Comparison of ENCODE assay signal across 22 cellular contexts in the genomic region with DNA sequence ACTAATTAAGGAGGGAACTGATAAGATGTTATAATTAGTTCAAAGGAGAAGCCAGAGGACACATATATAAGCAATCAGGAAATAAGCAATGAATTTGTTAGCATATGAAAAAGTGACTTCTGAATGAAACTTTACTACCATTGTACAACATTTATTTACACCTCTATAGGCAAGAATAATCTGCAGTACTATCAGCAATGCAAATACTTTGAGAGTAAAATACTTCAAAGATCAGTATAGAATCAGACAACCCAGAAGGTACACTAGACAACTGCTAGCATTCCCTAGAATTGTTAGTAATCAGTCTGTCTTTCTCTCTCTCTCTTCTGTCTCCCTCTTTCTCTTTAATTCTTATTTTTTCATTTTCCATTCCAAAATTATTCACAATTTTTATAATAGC.
DNase-seq lines count a peak whose midpoint lies in the region; TF ChIP-seq lines count a peak whose summit lies in the region.
"Had no signal": no experiment of that assay in that cellular context is flagged by ENCODE, and none has a peak within 500 bp of the region (broad histone marks: within the 10 kb centered on the region; RNA-seq: fewer than 3 reads in every experiment).

No MANE protein-coding gene starts in this region.

- CTCF ChIA-PET in HEK293 (lab: Yijun Ruan, JAX), result interaction anchor here (0.6 kb wide), 1 partner anchor 27 kb away, joined by 3 read pairs; no protein-coding TSS in a partner anchor

- no peaks in the 10 kb centered on the region for H3K36me3 ChIP-seq in HEK293 (ENCODE audit: control insufficient read depth in 2 of 2, insufficient read depth in 1 of 2, low read length in 2 of 2)
- no peaks in the 10 kb centered on the region for H3K36me3 ChIP-seq in SU-DHL-6 (ENCODE audit: low read length)
- no peaks in the 10 kb centered on the region for H3K36me3 ChIP-seq in thyroid gland
- no peaks in the 10 kb centered on the region for H3K36me3 ChIP-seq in MM.1S (replicated peaks; ENCODE audit: insufficient read depth, low read length)
- H3K36me3 ChIP-seq: BLaER1 treated with 17β-estradiol and CSF1 and Interleukin-3, amounts not matched to agents 10 nM and 100 nM had no signal

- TF ChIP-seq CTCF in HEK293 (tag by site-specific recombination; IDR thresholded peaks at IDR 0.05) (no peak), SU-DHL-6 (IDR thresholded peaks at IDR 0.05; ENCODE audit: insufficient read depth, low read length, poor library complexity, severe bottlenecking) (no peak), thyroid gland (IDR thresholded peaks at IDR 0.05) (no peak), MM.1S (IDR thresholded peaks at IDR 0.05; ENCODE audit: low read length) (no peak)

- H3K4me2 ChIP-seq in SU-DHL-6 (ENCODE audit: low read depth, low read length, poor library complexity, severe bottlenecking), result no peak overlapping the region
- no peak overlapping the region for H3K4me2 ChIP-seq in MM.1S (ENCODE audit: low read depth, low read length)
- H3K4me2 ChIP-seq: A549 had no signal

- intact Hi-C loops in thyroid gland (cut with DNase I), result no loop called here

- DNase-seq in DMS79 treated with DMSO at 0.1 percent for 48 hours (lab: John Stamatoyannopoulos, UW) (peak; percentile 33), DMS79 (lab: John Stamatoyannopoulos, UW) (no peak), thyroid gland (no peak), NCI-H446 treated with DMSO at 0.1 percent for 48 hours (lab: John Stamatoyannopoulos, UW) (no peak), MM.1S (no peak)
- DNase-seq: AML-193; CD4-positive, alpha-beta T cell; CD8-positive, alpha-beta memory T cell; COR-L47; DMS 273 treated with DMSO at 0.1 percent for 48 hours; DMS153; DMS53; DND-41; EL; GDM1 had no signal

- H3K4me1 ChIP-seq in HEK293 (ENCODE audit: control insufficient read depth, insufficient read depth, low read length), result no peaks in the 10 kb centered on the region
- H3K4me1 ChIP-seq in thyroid gland, result peaks cover 15 to 17% of the 10 kb centered on the region in 2 donors
- H3K4me1 ChIP-seq in MM.1S (ENCODE audit: low read length), result no peaks in the 10 kb centered on the region
- H3K4me1 ChIP-seq: A549 had no signal

- H2AFZ ChIP-seq in SU-DHL-6 (ENCODE audit: low read depth, low read length, severe bottlenecking), result peak overlapping the region; percentile 6
- no peak overlapping the region for H2AFZ ChIP-seq in MM.1S (ENCODE audit: low read length)

- POLR2A ChIA-PET in HEK293 (lab: Yijun Ruan, JAX), result no interaction called here

- H3K27ac ChIP-seq in HEK293 (ENCODE audit: extremely low read depth, low read depth, low read length) (no peak overlapping the region), SU-DHL-6 (ENCODE audit: low read depth, low read length) (no peak overlapping the region), thyroid gland (peak overlapping the region in 2 of 3 donors; percentile 54 to 57), MM.1S (ENCODE audit: low read length) (no peak overlapping the region)
- H3K27ac ChIP-seq: 22Rv1; A549; BLaER1 treated with 17β-estradiol and CSF1 and Interleukin-3, amounts not matched to agents 10 nM and 100 nM; C4-2B had no signal

- H3K9me3 ChIP-seq in HEK293 (ENCODE audit: control insufficient read depth, insufficient read depth, low read depth, low read length) (no peaks in the 10 kb centered on the region), SU-DHL-6 (ENCODE audit: insufficient read depth, low read length) (peaks cover 5% of the 10 kb centered on the region; the same call in 1 of the 2 replicates), thyroid gland (no peaks in the 10 kb centered on the region), MM.1S (replicated peaks; ENCODE audit: insufficient read depth, low read length) (no peaks in the 10 kb centered on the region)
- H3K9me3 ChIP-seq: A549; BLaER1 treated with 17β-estradiol and CSF1 and Interleukin-3, amounts not matched to agents 10 nM and 100 nM had no signal

- H3K27me3 ChIP-seq in SU-DHL-6 (ENCODE audit: low read length) (no peaks in the 10 kb centered on the region), thyroid gland (no peaks in the 10 kb centered on the region), MM.1S (replicated peaks; ENCODE audit: insufficient read depth, low read length) (no peaks in the 10 kb centered on the region)
- H3K27me3 ChIP-seq: BLaER1 treated with 17β-estradiol and CSF1 and Interleukin-3, amounts not matched to agents 10 nM and 100 nM had no signal

- H3K79me2 ChIP-seq in SU-DHL-6 (ENCODE audit: insufficient read depth, low read length) (no peaks in the 10 kb centered on the region), MM.1S (ENCODE audit: low read length) (no peaks in the 10 kb centered on the region)

- H3K4me3 ChIP-seq in HEK293 (ENCODE audit: low read depth, low read length), result no peak overlapping the region
- H3K4me3 ChIP-seq in SU-DHL-6 (ENCODE audit: insufficient read depth, low read length, poor library complexity, severe bottlenecking), result no peak overlapping the region
- no peak overlapping the region for H3K4me3 ChIP-seq in thyroid gland (replicated peaks in 1 of 3)
- no peak overlapping the region for H3K4me3 ChIP-seq in MM.1S (ENCODE audit: low read length)
- H3K4me3 ChIP-seq: A549; BLaER1 treated with 17β-estradiol and CSF1 and Interleukin-3, amounts not matched to agents 10 nM and 100 nM; GM12878 had no signal

- no peaks in the 10 kb centered on the region for H3F3A ChIP-seq in SU-DHL-6 (ENCODE audit: insufficient read depth)
- H3F3A ChIP-seq in MM.1S (ENCODE audit: insufficient read depth, low read length), result no peaks in the 10 kb centered on the region

- H3K9me2 ChIP-seq in SU-DHL-6 (replicated peaks; ENCODE audit: insufficient read depth, low read length), result no peaks in the 10 kb centered on the region
- H3K9me2 ChIP-seq in MM.1S (replicated peaks; ENCODE audit: insufficient read depth, low read length), result no peaks in the 10 kb centered on the region

- TF ChIP-seq POLR2A in thyroid gland (IDR thresholded peaks at IDR 0.05), result no peak

- no peak overlapping the region for H3K9ac ChIP-seq in SU-DHL-6 (ENCODE audit: low read length)
- no peak overlapping the region for H3K9ac ChIP-seq in MM.1S (ENCODE audit: low read length)
- H3K9ac ChIP-seq: BLaER1 treated with 17β-estradiol and CSF1 and Interleukin-3, amounts not matched to agents 10 nM and 100 nM had no signal

- H4K20me1 ChIP-seq in SU-DHL-6 (ENCODE audit: low read depth, low read length) (no peaks in the 10 kb centered on the region), MM.1S (ENCODE audit: insufficient read depth, low read length) (no peaks in the 10 kb centered on the region)
- H4K20me1 ChIP-seq: BLaER1 treated with 17β-estradiol and CSF1 and Interleukin-3, amounts not matched to agents 10 nM and 100 nM had no signal

TF ChIP-seq in HEK293, 187 proteins besides CTCF, POLR2A, EP300 and RAD21:
- TF ChIP-seq ZSCAN23 (tag by site-specific recombination; IDR thresholded peaks at IDR 0.05) (no peak), ZNF510 (tag by site-specific recombination; IDR thresholded peaks at IDR 0.05; ENCODE audit: insufficient replicate concordance) (peak; percentile 58), ZBTB17 (tag by site-specific recombination; IDR thresholded peaks at IDR 0.05) (no peak), ZNF670 (tag by site-specific recombination; IDR thresholded peaks at IDR 0.05; ENCODE audit: low read depth) (no peak)
- TF ChIP-seq, protein P1, sequence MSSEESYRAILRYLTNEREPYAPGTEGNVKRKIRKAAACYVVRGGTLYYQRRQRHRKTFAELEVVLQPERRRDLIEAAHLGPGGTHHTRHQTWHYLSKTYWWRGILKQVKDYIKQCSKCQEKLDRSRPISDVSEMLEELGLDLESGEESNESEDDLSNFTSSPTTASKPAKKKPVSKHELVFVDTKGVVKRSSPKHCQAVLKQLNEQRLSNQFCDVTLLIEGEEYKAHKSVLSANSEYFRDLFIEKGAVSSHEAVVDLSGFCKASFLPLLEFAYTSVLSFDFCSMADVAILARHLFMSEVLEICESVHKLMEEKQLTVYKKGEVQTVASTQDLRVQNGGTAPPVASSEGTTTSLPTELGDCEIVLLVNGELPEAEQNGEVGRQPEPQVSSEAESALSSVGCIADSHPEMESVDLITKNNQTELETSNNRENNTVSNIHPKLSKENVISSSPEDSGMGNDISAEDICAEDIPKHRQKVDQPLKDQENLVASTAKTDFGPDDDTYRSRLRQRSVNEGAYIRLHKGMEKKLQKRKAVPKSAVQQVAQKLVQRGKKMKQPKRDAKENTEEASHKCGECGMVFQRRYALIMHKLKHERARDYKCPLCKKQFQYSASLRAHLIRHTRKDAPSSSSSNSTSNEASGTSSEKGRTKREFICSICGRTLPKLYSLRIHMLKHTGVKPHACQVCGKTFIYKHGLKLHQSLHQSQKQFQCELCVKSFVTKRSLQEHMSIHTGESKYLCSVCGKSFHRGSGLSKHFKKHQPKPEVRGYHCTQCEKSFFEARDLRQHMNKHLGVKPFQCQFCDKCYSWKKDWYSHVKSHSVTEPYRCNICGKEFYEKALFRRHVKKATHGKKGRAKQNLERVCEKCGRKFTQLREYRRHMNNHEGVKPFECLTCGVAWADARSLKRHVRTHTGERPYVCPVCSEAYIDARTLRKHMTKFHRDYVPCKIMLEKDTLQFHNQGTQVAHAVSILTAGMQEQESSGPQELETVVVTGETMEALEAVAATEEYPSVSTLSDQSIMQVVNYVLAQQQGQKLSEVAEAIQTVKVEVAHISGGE (tag by site-specific recombination; conservative IDR thresholded peaks at IDR 0.05; ENCODE audit: low read depth), result no peak

Comparison
In these comparisons a context has a peak if more than half of its experiments do, and no peak if none do; other contexts are left out.
1. H3K27ac ChIP-seq: peak in thyroid gland (2 of 3); none in HEK293 (single experiment), SU-DHL-6 (single experiment) and MM.1S (single experiment).